Comparison of ENCODE assay signal across 8 cellular contexts in genomic region chr11:47715082-47715669, GRCh38. TPM values are rescaled to one million over a fixed set of nuclear protein-coding genes. Genes with fewer than 3 reads are reported as not detected.
DNase-seq lines count a peak whose midpoint lies in the region; ATAC-seq and TF ChIP-seq lines count a peak whose summit lies in the region.

Gene AGBL2 (minus strand): TSS chr11:47715369. CDS start chr11:47714650, 719 bp downstream.

- peak; percentile 93 for TF ChIP-seq POLR2A in GM19099 (IDR thresholded peaks at IDR 0.05; ENCODE audit: extremely low read depth, insufficient read length, low read depth)

- peak within 1 kb of the TSS; percentile 23 for H3K4me2 ChIP-seq in mesenchymal stem cell (ENCODE audit: low read length, poor library complexity, severe bottlenecking)

- H2AFZ ChIP-seq in mesenchymal stem cell (ENCODE audit: low read depth, low read length) = peak within 1 kb of the TSS; percentile 74

- H3K4me1 ChIP-seq in endocrine pancreas (ENCODE audit: control insufficient read depth, insufficient read depth, low read length) (no peaks in the 10 kb centered on the region), mesenchymal stem cell (ENCODE audit: control insufficient read depth, insufficient read depth, low read depth, low read length) (peaks cover 2% of the 10 kb centered on the region)

- H3K14ac ChIP-seq in mesenchymal stem cell (ENCODE audit: low read length in 2 of 2) = peak within 1 kb of the TSS in 1 of 2 experiments; percentile 68

- H2AK5ac ChIP-seq in mesenchymal stem cell (ENCODE audit: low read length, severe bottlenecking) = no peak within 1 kb of the TSS

- H3K4ac ChIP-seq in mesenchymal stem cell (ENCODE audit: low read depth in 1 of 2, low read length in 2 of 2) = peak within 1 kb of the TSS; percentile 35 to 47

- H3K36me3 ChIP-seq in endocrine pancreas (ENCODE audit: control insufficient read depth, insufficient read depth, low read length) (peaks cover 4% of the 10 kb centered on the region), mesenchymal stem cell (ENCODE audit: control insufficient read depth in 1 of 2, insufficient read depth in 2 of 2, low read depth in 1 of 2, low read length in 2 of 2) (peaks cover 21 to 42% of the 10 kb centered on the region in 2 experiments)

- H3K79me1 ChIP-seq in mesenchymal stem cell (replicated peaks; ENCODE audit: low read length, poor library complexity, severe bottlenecking) = peaks cover 2% of the 10 kb centered on the region

- H2BK12ac ChIP-seq in mesenchymal stem cell (ENCODE audit: low read length in 2 of 2) = no peak within 1 kb of the TSS

- H3K27me3 ChIP-seq in endocrine pancreas (ENCODE audit: control insufficient read depth, insufficient read depth, low read length) = no peaks in the 10 kb centered on the region
- H3K27me3 ChIP-seq in mesenchymal stem cell (ENCODE audit: control insufficient read depth in 1 of 2, insufficient read depth in 1 of 2, low read length in 2 of 2) = no peaks in the 10 kb centered on the region

- H3K9me3 ChIP-seq in endocrine pancreas (ENCODE audit: control insufficient read depth, low read length) (no peaks in the 10 kb centered on the region), mesenchymal stem cell (ENCODE audit: control insufficient read depth, low read length) (no peaks in the 10 kb centered on the region)

- peak within 1 kb of the TSS; percentile 78 for H4K91ac ChIP-seq in mesenchymal stem cell (ENCODE audit: low read length)

- no peak within 1 kb of the TSS for H2BK120ac ChIP-seq in mesenchymal stem cell (ENCODE audit: low read depth, low read length)

- peak within 1 kb of the TSS; percentile 98 for H4K8ac ChIP-seq in mesenchymal stem cell (ENCODE audit: low read length)

- peak; percentile 99 for ATAC-seq in HG03354 (IDR thresholded peaks at IDR 0.05; ENCODE audit: poor library complexity, severe bottlenecking, unreplicated experiment)

- peak within 1 kb of the TSS; percentile 77 for H2BK15ac ChIP-seq in mesenchymal stem cell (ENCODE audit: low read depth, poor library complexity, severe bottlenecking)

- peak within 1 kb of the TSS; percentile 76 to 77 for H3K18ac ChIP-seq in mesenchymal stem cell (ENCODE audit: low read depth in 1 of 2, low read length in 2 of 2)

- WGBS in mesenchymal stem cell = 8% methylated on average over 35 of the region's 35 CpGs

- H3K23ac ChIP-seq in mesenchymal stem cell (ENCODE audit: low read length in 2 of 2) = no peak within 1 kb of the TSS

- no peak within 1 kb of the TSS for H2BK5ac ChIP-seq in mesenchymal stem cell (ENCODE audit: low read depth, low read length, poor library complexity, severe bottlenecking)

- peak within 1 kb of the TSS; percentile 55 for H3K27ac ChIP-seq in mesenchymal stem cell (ENCODE audit: low read length, poor library complexity, severe bottlenecking)

- H3K4me3 ChIP-seq in endocrine pancreas (ENCODE audit: control insufficient read depth, insufficient read depth, low read length) = peak within 1 kb of the TSS; percentile 59
- H3K4me3 ChIP-seq in mesenchymal stem cell (ENCODE audit: insufficient read depth in 1 of 2, low read depth in 1 of 2, low read length in 2 of 2) = peak within 1 kb of the TSS; percentile 70 to 87

- DNase-seq in AML-193 (lab: John Stamatoyannopoulos, UW) (peak; percentile 74 to 75), NCI-H82 (lab: John Stamatoyannopoulos, UW) (peak; percentile 74), mesenchymal stem cell (peak; percentile 75)
- DNase-seq in activated CD8-positive, alpha-beta memory T cell treated with anti-CD3 and anti-CD28 coated beads for 4 hours (ENCODE audit: low read depth in 2 of 2) = peak; percentile 68 to 71
- DNase-seq in stimulated activated CD8-positive, alpha-beta memory T cell treated with anti-CD3 and anti-CD28 coated beads, Interleukin-15, amount 100 ng/mL, for 1 hour (ENCODE audit: low read depth) = peak; percentile 66

- H3K9ac ChIP-seq in endocrine pancreas (ENCODE audit: control insufficient read depth, insufficient read depth, low read length) = peak within 1 kb of the TSS; percentile 66
- H3K9ac ChIP-seq in mesenchymal stem cell (ENCODE audit: low read length) = peak within 1 kb of the TSS; percentile 92

RNA-seq across cellular contexts. Expression of gene AGBL2, which starts in this region (rescaled TPM):
- 0.76 TPM for polyA plus RNA-seq in mesenchymal stem cell (2013, experiment 1 of 2)
- 0.88 TPM for polyA plus RNA-seq in mesenchymal stem cell (2013, experiment 2 of 2)

Comparison
In these comparisons a context has a peak if more than half of its experiments do, and no peak if none do; other contexts are left out.
1. Peak in every context shown above with its lines: DNase-seq, ATAC-seq, H3K4me3 ChIP-seq and H3K27ac ChIP-seq.